In the genomic region with DNA sequence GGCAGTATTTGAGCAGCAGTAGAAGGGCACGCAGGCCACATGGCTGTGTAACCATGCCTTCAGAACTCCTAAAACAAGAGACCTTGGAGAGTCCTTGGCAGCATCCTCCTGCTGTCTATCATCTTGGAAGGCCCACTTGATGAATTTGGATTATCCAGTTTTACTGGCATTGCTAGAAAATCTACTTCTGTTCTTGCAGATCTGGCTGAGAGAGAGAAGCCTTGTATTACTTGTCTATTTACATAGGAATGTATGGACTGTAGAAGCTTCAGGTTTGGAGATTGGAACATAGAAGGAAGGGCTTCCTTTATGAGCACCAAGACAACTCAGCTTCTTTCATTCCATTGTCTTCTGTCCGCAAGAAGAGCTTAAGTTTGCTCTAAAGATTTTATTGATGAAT, we compare ENCODE assay signal across 1 cellular context.
TF ChIP-seq lines count a peak whose summit lies in the region.

No MANE protein-coding gene starts in this region.

TF ChIP-seq in HepG2, 621 proteins besides CTCF, POLR2A, EP300 and RAD21:
- TF ChIP-seq, protein P1, sequence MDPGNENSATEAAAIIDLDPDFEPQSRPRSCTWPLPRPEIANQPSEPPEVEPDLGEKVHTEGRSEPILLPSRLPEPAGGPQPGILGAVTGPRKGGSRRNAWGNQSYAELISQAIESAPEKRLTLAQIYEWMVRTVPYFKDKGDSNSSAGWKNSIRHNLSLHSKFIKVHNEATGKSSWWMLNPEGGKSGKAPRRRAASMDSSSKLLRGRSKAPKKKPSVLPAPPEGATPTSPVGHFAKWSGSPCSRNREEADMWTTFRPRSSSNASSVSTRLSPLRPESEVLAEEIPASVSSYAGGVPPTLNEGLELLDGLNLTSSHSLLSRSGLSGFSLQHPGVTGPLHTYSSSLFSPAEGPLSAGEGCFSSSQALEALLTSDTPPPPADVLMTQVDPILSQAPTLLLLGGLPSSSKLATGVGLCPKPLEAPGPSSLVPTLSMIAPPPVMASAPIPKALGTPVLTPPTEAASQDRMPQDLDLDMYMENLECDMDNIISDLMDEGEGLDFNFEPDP (CRISPR knock-in tag; conservative IDR thresholded peaks at IDR 0.05): 0 out of 2 replicates have a peak, but pooled peaks have one; percentile 1
- no peak for TF ChIP-seq DR1 (CRISPR knock-in tag; IDR thresholded peaks at IDR 0.05)
- no peak for TF ChIP-seq NCOA5 (CRISPR knock-in tag; IDR thresholded peaks at IDR 0.05)
- TF ChIP-seq MEIS2 (CRISPR knock-in tag; IDR thresholded peaks at IDR 0.05): no peak
- no peak for TF ChIP-seq MTA1 (CRISPR knock-in tag; IDR thresholded peaks at IDR 0.05; ENCODE audit: borderline replicate concordance)
- TF ChIP-seq CENPT (CRISPR knock-in tag; IDR thresholded peaks at IDR 0.05; ENCODE audit: low read depth): no peak
- TF ChIP-seq NCOA2 (CRISPR knock-in tag; IDR thresholded peaks at IDR 0.05): 0 out of 2 replicates have a peak, but pooled peaks have one; percentile 2
- no peak for TF ChIP-seq ZNF660 (CRISPR knock-in tag; IDR thresholded peaks at IDR 0.05; ENCODE audit: borderline replicate concordance, low read depth)
- TF ChIP-seq ZBTB21 (CRISPR knock-in tag; IDR thresholded peaks at IDR 0.05): no peak
- TF ChIP-seq, protein P2, sequence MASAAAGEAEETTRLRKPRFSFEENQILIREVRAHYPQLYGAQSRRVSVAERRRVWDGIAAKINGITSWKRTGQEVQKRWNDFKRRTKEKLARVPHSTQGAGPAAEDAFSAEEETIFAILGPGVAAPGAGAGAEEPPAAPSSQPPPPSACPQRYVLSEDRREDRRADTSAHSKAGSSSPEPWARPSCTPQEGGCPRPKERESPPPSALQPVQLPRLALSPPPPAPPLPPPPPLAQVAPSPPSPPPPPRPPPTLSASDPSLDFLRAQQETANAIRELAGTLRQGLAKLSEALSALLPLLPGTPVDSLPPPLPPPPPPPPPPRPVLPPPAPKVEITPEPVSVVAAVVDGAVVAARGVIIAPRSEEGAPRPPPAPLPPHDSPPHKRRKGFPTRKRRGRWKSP (CRISPR knock-in tag; IDR thresholded peaks at IDR 0.05): no peak
- TF ChIP-seq, protein P3, sequence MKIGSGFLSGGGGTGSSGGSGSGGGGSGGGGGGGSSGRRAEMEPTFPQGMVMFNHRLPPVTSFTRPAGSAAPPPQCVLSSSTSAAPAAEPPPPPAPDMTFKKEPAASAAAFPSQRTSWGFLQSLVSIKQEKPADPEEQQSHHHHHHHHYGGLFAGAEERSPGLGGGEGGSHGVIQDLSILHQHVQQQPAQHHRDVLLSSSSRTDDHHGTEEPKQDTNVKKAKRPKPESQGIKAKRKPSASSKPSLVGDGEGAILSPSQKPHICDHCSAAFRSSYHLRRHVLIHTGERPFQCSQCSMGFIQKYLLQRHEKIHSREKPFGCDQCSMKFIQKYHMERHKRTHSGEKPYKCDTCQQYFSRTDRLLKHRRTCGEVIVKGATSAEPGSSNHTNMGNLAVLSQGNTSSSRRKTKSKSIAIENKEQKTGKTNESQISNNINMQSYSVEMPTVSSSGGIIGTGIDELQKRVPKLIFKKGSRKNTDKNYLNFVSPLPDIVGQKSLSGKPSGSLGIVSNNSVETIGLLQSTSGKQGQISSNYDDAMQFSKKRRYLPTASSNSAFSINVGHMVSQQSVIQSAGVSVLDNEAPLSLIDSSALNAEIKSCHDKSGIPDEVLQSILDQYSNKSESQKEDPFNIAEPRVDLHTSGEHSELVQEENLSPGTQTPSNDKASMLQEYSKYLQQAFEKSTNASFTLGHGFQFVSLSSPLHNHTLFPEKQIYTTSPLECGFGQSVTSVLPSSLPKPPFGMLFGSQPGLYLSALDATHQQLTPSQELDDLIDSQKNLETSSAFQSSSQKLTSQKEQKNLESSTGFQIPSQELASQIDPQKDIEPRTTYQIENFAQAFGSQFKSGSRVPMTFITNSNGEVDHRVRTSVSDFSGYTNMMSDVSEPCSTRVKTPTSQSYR (CRISPR knock-in tag; IDR thresholded peaks at IDR 0.05; ENCODE audit: borderline replicate concordance): no peak
- TF ChIP-seq, protein P4, sequence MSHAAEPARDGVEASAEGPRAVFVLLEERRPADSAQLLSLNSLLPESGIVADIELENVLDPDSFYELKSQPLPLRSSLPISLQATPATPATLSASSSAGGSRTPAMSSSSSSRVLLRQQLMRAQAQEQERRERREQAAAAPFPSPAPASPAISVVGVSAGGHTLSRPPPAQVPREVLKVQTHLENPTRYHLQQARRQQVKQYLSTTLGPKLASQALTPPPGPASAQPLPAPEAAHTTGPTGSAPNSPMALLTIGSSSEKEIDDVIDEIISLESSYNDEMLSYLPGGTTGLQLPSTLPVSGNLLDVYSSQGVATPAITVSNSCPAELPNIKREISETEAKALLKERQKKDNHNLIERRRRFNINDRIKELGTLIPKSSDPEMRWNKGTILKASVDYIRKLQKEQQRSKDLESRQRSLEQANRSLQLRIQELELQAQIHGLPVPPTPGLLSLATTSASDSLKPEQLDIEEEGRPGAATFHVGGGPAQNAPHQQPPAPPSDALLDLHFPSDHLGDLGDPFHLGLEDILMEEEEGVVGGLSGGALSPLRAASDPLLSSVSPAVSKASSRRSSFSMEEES (CRISPR knock-in tag; IDR thresholded peaks at IDR 0.05): no peak
- TF ChIP-seq, protein P5, sequence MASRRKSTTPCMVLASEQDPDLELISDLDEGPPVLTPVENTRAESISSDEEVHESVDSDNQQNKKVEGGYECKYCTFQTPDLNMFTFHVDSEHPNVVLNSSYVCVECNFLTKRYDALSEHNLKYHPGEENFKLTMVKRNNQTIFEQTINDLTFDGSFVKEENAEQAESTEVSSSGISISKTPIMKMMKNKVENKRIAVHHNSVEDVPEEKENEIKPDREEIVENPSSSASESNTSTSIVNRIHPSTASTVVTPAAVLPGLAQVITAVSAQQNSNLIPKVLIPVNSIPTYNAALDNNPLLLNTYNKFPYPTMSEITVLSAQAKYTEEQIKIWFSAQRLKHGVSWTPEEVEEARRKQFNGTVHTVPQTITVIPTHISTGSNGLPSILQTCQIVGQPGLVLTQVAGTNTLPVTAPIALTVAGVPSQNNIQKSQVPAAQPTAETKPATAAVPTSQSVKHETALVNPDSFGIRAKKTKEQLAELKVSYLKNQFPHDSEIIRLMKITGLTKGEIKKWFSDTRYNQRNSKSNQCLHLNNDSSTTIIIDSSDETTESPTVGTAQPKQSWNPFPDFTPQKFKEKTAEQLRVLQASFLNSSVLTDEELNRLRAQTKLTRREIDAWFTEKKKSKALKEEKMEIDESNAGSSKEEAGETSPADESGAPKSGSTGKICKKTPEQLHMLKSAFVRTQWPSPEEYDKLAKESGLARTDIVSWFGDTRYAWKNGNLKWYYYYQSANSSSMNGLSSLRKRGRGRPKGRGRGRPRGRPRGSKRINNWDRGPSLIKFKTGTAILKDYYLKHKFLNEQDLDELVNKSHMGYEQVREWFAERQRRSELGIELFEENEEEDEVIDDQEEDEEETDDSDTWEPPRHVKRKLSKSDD (CRISPR knock-in tag; IDR thresholded peaks at IDR 0.05; ENCODE audit: low read depth): no peak
